In genomic region chr2:98507461-98507860, GRCh38 we compare ENCODE assay signal across 12 cellular contexts.
DNase-seq lines count a peak whose midpoint lies in the region; ATAC-seq and TF ChIP-seq lines count a peak whose summit lies in the region.
"Had no signal": no experiment of that assay in that cellular context is flagged by ENCODE, and none has a peak within 500 bp of the region (broad histone marks: within the 10 kb centered on the region; RNA-seq: fewer than 3 reads in every experiment).

No MANE protein-coding gene starts in this region.

- H3K4me1 Mint-ChIP-seq in stimulated activated naive CD8-positive, alpha-beta T cell treated with anti-CD3 and anti-CD28 coated beads, Interleukin-15, Interleukin-2, amounts not matched to agents 100 ng/mL and 50 ng/mL, for 24 hours (ENCODE audit: low read depth), result peaks cover 92% of the 10 kb centered on the region
- peaks cover 67 to 98% (median 98%) of the 10 kb centered on the region in 4 donors for H3K4me1 Mint-ChIP-seq in naive thymus-derived CD8-positive, alpha-beta T cell

- no peaks in the 10 kb centered on the region for H3K27me3 Mint-ChIP-seq in stimulated activated naive CD8-positive, alpha-beta T cell treated with anti-CD3 and anti-CD28 coated beads, Interleukin-15, Interleukin-2, amounts not matched to agents 100 ng/mL and 50 ng/mL, for 24 hours
- no peaks in the 10 kb centered on the region for H3K27me3 Mint-ChIP-seq in naive thymus-derived CD8-positive, alpha-beta T cell

- H3K27ac Mint-ChIP-seq in stimulated activated naive CD8-positive, alpha-beta T cell treated with anti-CD3 and anti-CD28 coated beads, Interleukin-15, Interleukin-2, amounts not matched to agents 100 ng/mL and 50 ng/mL, for 24 hours, result peak overlapping the region; percentile 71
- H3K27ac Mint-ChIP-seq in naive thymus-derived CD8-positive, alpha-beta T cell, result peak overlapping the region in 9 of 10 donors; percentile 72 to 96 (median 94)

- no peak for TF ChIP-seq CTCF in adrenal gland (IDR thresholded peaks at IDR 0.05)

- H3K27me3 ChIP-seq in adrenal gland, result no peaks in the 10 kb centered on the region
- H3K27me3 ChIP-seq: BLaER1 had no signal

- no peak for ATAC-seq in stimulated activated naive CD8-positive, alpha-beta T cell treated with anti-CD3 and anti-CD28 coated beads, Interleukin-15, Interleukin-2, amounts not matched to agents 100 U/mL and 50 U/mL, for 24 hours
- no peak for ATAC-seq in naive thymus-derived CD8-positive, alpha-beta T cell
- ATAC-seq in GM19467 (IDR thresholded peaks at IDR 0.05; ENCODE audit: unreplicated experiment) (no peak), HG03045 (IDR thresholded peaks at IDR 0.05; ENCODE audit: unreplicated experiment) (no peak)

- TF ChIP-seq POLR2A in adrenal gland (IDR thresholded peaks at IDR 0.05), result no peak

- H3K4me3 ChIP-seq in adrenal gland, result no peak overlapping the region
- H3K4me3 ChIP-seq: BLaER1 had no signal

- peak overlapping the region in 3 of 5 donors; percentile 54 to 87 (median 74) for H3K27ac ChIP-seq in adrenal gland
- H3K27ac ChIP-seq: BLaER1 had no signal

- peaks cover 27% of the 10 kb centered on the region for H3K36me3 Mint-ChIP-seq in stimulated activated naive CD8-positive, alpha-beta T cell treated with anti-CD3 and anti-CD28 coated beads, Interleukin-15, Interleukin-2, amounts not matched to agents 100 ng/mL and 50 ng/mL, for 24 hours (ENCODE audit: low read depth)
- H3K36me3 Mint-ChIP-seq in naive thymus-derived CD8-positive, alpha-beta T cell, result peaks cover 0 to 16% (median 3%) of the 10 kb centered on the region in 3 donors

- no peaks in the 10 kb centered on the region for H3K9me3 ChIP-seq in adrenal gland (replicated peaks in 1 of 3)
- H3K9me3 ChIP-seq: BLaER1 had no signal

- POLR2A ChIA-PET in naive thymus-derived CD8-positive, alpha-beta T cell (lab: Charles Lee), result interaction anchor here (0.7 to 1.3 kb wide), 3 partner anchors 16 to 61 kb away, joined by 3 read pairs; no protein-coding TSS in a partner anchor

- intact Hi-C loops in adrenal gland (cut with DNase I), result no loop called here

- H3K36me3 ChIP-seq in adrenal gland (replicated peaks in 1 of 2), result no peaks in the 10 kb centered on the region

- WGBS in adrenal gland, 4 donors, result 83 to 94% (median 94%) methylated on average over 1 to 3 of the region's 3 CpGs

- no peak for DNase-seq in stimulated activated naive CD8-positive, alpha-beta T cell treated with anti-CD3 and anti-CD28 coated beads, Interleukin-15, Interleukin-2, amounts not matched to agents 100 U/mL and 50 U/mL, for 24 hours
- DNase-seq in adrenal gland (no peak), iPS-NIHi11 (ENCODE audit: low spot score) (no peak), hippocampal formation (lab: John Stamatoyannopoulos, UW) (no peak)
- DNase-seq in naive thymus-derived CD8-positive, alpha-beta T cell, result no peak
- DNase-seq: amniotic stem cell, KG1, retina had no signal

- H3K9me3 Mint-ChIP-seq in stimulated activated naive CD8-positive, alpha-beta T cell treated with anti-CD3 and anti-CD28 coated beads, Interleukin-15, Interleukin-2, amounts not matched to agents 100 ng/mL and 50 ng/mL, for 24 hours, result no peaks in the 10 kb centered on the region
- no peaks in the 10 kb centered on the region for H3K9me3 Mint-ChIP-seq in naive thymus-derived CD8-positive, alpha-beta T cell

- peaks cover 30 to 55% of the 10 kb centered on the region in 2 donors for H3K4me1 ChIP-seq in adrenal gland (replicated peaks in 1 of 2)
- H3K4me1 ChIP-seq: BLaER1 had no signal

- no peak overlapping the region for H3K4me3 Mint-ChIP-seq in stimulated activated naive CD8-positive, alpha-beta T cell treated with anti-CD3 and anti-CD28 coated beads, Interleukin-15, Interleukin-2, amounts not matched to agents 100 ng/mL and 50 ng/mL, for 24 hours
- H3K4me3 Mint-ChIP-seq in naive thymus-derived CD8-positive, alpha-beta T cell, result peak overlapping the region in 8 of 10 donors; percentile 15 to 85 (median 58)
